ENCODE assay signal across 8 cellular contexts in genomic region chr6:87151786-87152527, GRCh38. TPM values are rescaled to one million over a fixed set of nuclear protein-coding genes. Genes with fewer than 3 reads are reported as not detected.
A peak's percentile ranks its signal among the peaks of the same experiment; 100 is the strongest.
DNase-seq lines count a peak whose midpoint lies in the region; ATAC-seq and FAIRE-seq lines count a peak whose summit lies in the region.

No MANE protein-coding gene starts in this region.

- DNase-seq in GM18507 (ENCODE audit: extremely low spot score, insufficient read length, low read depth) (peak; percentile 18), NCI-H345 treated with DMSO at 0.1 percent for 48 hours (lab: John Stamatoyannopoulos, UW; ENCODE audit: unreplicated experiment) (peak; percentile 72), memory B cell (ENCODE audit: low spot score in 2 of 2) (peak; percentile 69 to 77), OCI-M1 (lab: John Stamatoyannopoulos, UW) (no peak)
- DNase-seq in activated CD8-positive, alpha-beta T cell treated with anti-CD3 and anti-CD28 coated beads, Interleukin-2, amount 10 ng/mL, durations not matched to agents 7 days and 5 days: peak; percentile 75
- DNase-seq in effector CD8-positive, alpha-beta T cell (lab: John Stamatoyannopoulos, UW): peak; percentile 32
- DNase-seq in stimulated activated CD8-positive, alpha-beta memory T cell treated with anti-CD3 and anti-CD28 coated beads, Interleukin-12 subunit alpha, Interleukin-12 subunit beta, amount 100 ng/mL, for 1 hour (ENCODE audit: low read depth): peak; percentile 25

- peaks cover 31% of the 10 kb centered on the region for H3K4me1 Mint-ChIP-seq in activated CD8-positive, alpha-beta T cell treated with anti-CD3 and anti-CD28 coated beads, Interleukin-2, amount 10 ng/mL, durations not matched to agents 7 days and 5 days (ENCODE audit: low read depth)
- peaks cover 26% of the 10 kb centered on the region for H3K4me1 Mint-ChIP-seq in memory B cell

- peak; percentile 31 for ATAC-seq in HG02885 (IDR thresholded peaks at IDR 0.05; ENCODE audit: poor library complexity, unreplicated experiment)
- peak; percentile 27 for ATAC-seq in activated CD8-positive, alpha-beta T cell treated with anti-CD3 and anti-CD28 coated beads, Interleukin-2, amount 10 ng/mL, durations not matched to agents 7 days and 5 days
- ATAC-seq in memory B cell (ENCODE audit: low read depth): peak; percentile 50

- CTCF ChIA-PET in activated CD8-positive, alpha-beta T cell treated with anti-CD3 and anti-CD28 coated beads, Interleukin-2, amount 10 ng/mL, durations not matched to agents 7 days and 5 days (lab: Charles Lee): interaction anchor here (0.9 kb wide), 1 partner anchor 13 kb away, joined by 3 read pairs; no protein-coding TSS in a partner anchor

- H3K27ac Mint-ChIP-seq in activated CD8-positive, alpha-beta T cell treated with anti-CD3 and anti-CD28 coated beads, Interleukin-2, amount 10 ng/mL, durations not matched to agents 7 days and 5 days: peak overlapping the region; percentile 94
- H3K27ac Mint-ChIP-seq in memory B cell: peak overlapping the region; percentile 95

- no peaks in the 10 kb centered on the region for H3K9me3 Mint-ChIP-seq in activated CD8-positive, alpha-beta T cell treated with anti-CD3 and anti-CD28 coated beads, Interleukin-2, amount 10 ng/mL, durations not matched to agents 7 days and 5 days (ENCODE audit: insufficient read depth)
- no peaks in the 10 kb centered on the region for H3K9me3 Mint-ChIP-seq in memory B cell

- POLR2A ChIA-PET in activated CD8-positive, alpha-beta T cell treated with anti-CD3 and anti-CD28 coated beads, Interleukin-2, amount 10 ng/mL, durations not matched to agents 7 days and 5 days (lab: Charles Lee): interaction anchor here (0.7 to 1.1 kb wide), 2 partner anchors 14 to 55 kb away, joined by 3 read pairs; no protein-coding TSS in a partner anchor

- H3K27me3 Mint-ChIP-seq in activated CD8-positive, alpha-beta T cell treated with anti-CD3 and anti-CD28 coated beads, Interleukin-2, amount 10 ng/mL, durations not matched to agents 7 days and 5 days (ENCODE audit: low read depth): peaks cover 13% of the 10 kb centered on the region
- H3K27me3 Mint-ChIP-seq in memory B cell: no peaks in the 10 kb centered on the region

- peak; percentile 52 for FAIRE-seq in GM18507 (lab: Jason Lieb, UNC)

- H3K4me3 Mint-ChIP-seq in activated CD8-positive, alpha-beta T cell treated with anti-CD3 and anti-CD28 coated beads, Interleukin-2, amount 10 ng/mL, durations not matched to agents 7 days and 5 days: peak overlapping the region; percentile 77
- H3K4me3 Mint-ChIP-seq in memory B cell: peak overlapping the region; percentile 91

- H3K36me3 Mint-ChIP-seq in activated CD8-positive, alpha-beta T cell treated with anti-CD3 and anti-CD28 coated beads, Interleukin-2, amount 10 ng/mL, durations not matched to agents 7 days and 5 days (ENCODE audit: low read depth): peaks cover 9% of the 10 kb centered on the region
- no peaks in the 10 kb centered on the region for H3K36me3 Mint-ChIP-seq in memory B cell

RNA-seq across cellular contexts. Expression of gene ZNF292, which starts 3.4 kb away (rescaled TPM):
- total RNA-seq in activated CD8-positive, alpha-beta T cell treated with anti-CD3 and anti-CD28 coated beads, Interleukin-2, amount 10 ng/mL, durations not matched to agents 7 days and 5 days: 10 to 100 TPM; 48.5 to 50.7 TPM

RNA-seq across cellular contexts. Expression of gene CGA, which starts 57.1 kb away (rescaled TPM):
- total RNA-seq in activated CD8-positive, alpha-beta T cell treated with anti-CD3 and anti-CD28 coated beads, Interleukin-2, amount 10 ng/mL, durations not matched to agents 7 days and 5 days: not detected
